ENCODE assay signal across 1 cellular context in genomic region chr19:13880059-13880672, GRCh38.
TF ChIP-seq lines count a peak whose summit lies in the region.

No MANE protein-coding gene starts in this region.

TF ChIP-seq in K562, 482 proteins besides CTCF, POLR2A, EP300 and RAD21 (continued from another document and continues in another):
- 0 out of 2 replicates have a peak, but pooled peaks have one; percentile 18 for TF ChIP-seq PKNOX1 (IDR thresholded peaks at IDR 0.05)
- no peak for TF ChIP-seq KAT2B (IDR thresholded peaks at IDR 0.05; ENCODE audit: low read depth, low read length)
- TF ChIP-seq PHTF2 (CRISPR knock-in tag; IDR thresholded peaks at IDR 0.05) = no peak
- peak; percentile 75 for TF ChIP-seq RBFOX2 (IDR thresholded peaks at IDR 0.05; ENCODE audit: low read depth, low read length)
- peak; percentile 44; the same call in 1 of the 2 replicates for TF ChIP-seq SIN3B (IDR thresholded peaks at IDR 0.05; ENCODE audit: low read depth)
- no peak for TF ChIP-seq RFX7 (CRISPR knock-in tag; IDR thresholded peaks at IDR 0.05)
- TF ChIP-seq CHD7 (IDR thresholded peaks at IDR 0.05; ENCODE audit: low read depth, low read length) = no peak
- no peak for TF ChIP-seq SNAPC5 (CRISPR knock-in tag; IDR thresholded peaks at IDR 0.05)
- no peak for TF ChIP-seq NR3C1 (CRISPR knock-in tag; IDR thresholded peaks at IDR 0.05)
- no peak for TF ChIP-seq CREB3L1 (IDR thresholded peaks at IDR 0.05; ENCODE audit: borderline replicate concordance, low read depth)
- no peak for TF ChIP-seq ZNF408 (CRISPR knock-in tag; IDR thresholded peaks at IDR 0.05; ENCODE audit: low read depth)
- TF ChIP-seq KLF6 (CRISPR knock-in tag; IDR thresholded peaks at IDR 0.05; ENCODE audit: borderline replicate concordance) = no peak
- TF ChIP-seq PBX2 (CRISPR knock-in tag; IDR thresholded peaks at IDR 0.05; ENCODE audit: low read depth) = no peak
- 0 out of 2 replicates have a peak, but pooled peaks have one; percentile 28 for TF ChIP-seq PBX2 (tag; conservative IDR thresholded peaks at IDR 0.05; ENCODE audit: low read depth)
- TF ChIP-seq FOXJ2 (tag; IDR thresholded peaks at IDR 0.05) = no peak
- no peak for TF ChIP-seq ZBED1 (IDR thresholded peaks at IDR 0.05)
- TF ChIP-seq ZFP1 (CRISPR knock-in tag; IDR thresholded peaks at IDR 0.05) = no peak
- TF ChIP-seq KAT8 (IDR thresholded peaks at IDR 0.05; ENCODE audit: low read depth) = no peak
- TF ChIP-seq SLC30A9 (CRISPR knock-in tag; IDR thresholded peaks at IDR 0.05) = no peak
- TF ChIP-seq NBN (IDR thresholded peaks at IDR 0.05; ENCODE audit: low read depth) = peak; percentile 88
- TF ChIP-seq KDM1A (IDR thresholded peaks at IDR 0.05) = peak in 1 of 2 experiments; percentile 45; a peak in 1 of 4 replicates
- no peak for TF ChIP-seq ZFP36 (IDR thresholded peaks at IDR 0.05; ENCODE audit: low read depth, low read length, partially characterized antibody)
- peak; percentile 20; the same call in 1 of the 2 replicates for TF ChIP-seq NFIC (IDR thresholded peaks at IDR 0.05)
- peak; percentile 95 for TF ChIP-seq LCOR (CRISPR knock-in tag; IDR thresholded peaks at IDR 0.05)
- no peak for TF ChIP-seq FOXA1 (IDR thresholded peaks at IDR 0.05; ENCODE audit: borderline replicate concordance)
- no peak for TF ChIP-seq POLR2B (IDR thresholded peaks at IDR 0.05; ENCODE audit: low read depth, partially characterized antibody)
- TF ChIP-seq ZBTB17 (CRISPR knock-in tag; IDR thresholded peaks at IDR 0.05) = peak; percentile 14; the same call in 1 of the 2 replicates
- peak; percentile 82 for TF ChIP-seq BRD9 (IDR thresholded peaks at IDR 0.05; ENCODE audit: low read depth, partially characterized antibody)
- TF ChIP-seq ZNF324 (CRISPR knock-in tag; IDR thresholded peaks at IDR 0.05) = no peak
- peak; percentile 95 for TF ChIP-seq HMGN3 (IDR thresholded peaks at IDR 0.05; ENCODE audit: borderline replicate concordance, extremely low read depth, insufficient read length, low read depth, low read length)
- no peak for TF ChIP-seq ZNF174 (CRISPR knock-in tag; IDR thresholded peaks at IDR 0.05)
- peak; percentile 73 for TF ChIP-seq ESRRA (IDR thresholded peaks at IDR 0.05; ENCODE audit: borderline replicate concordance, low read depth)
- TF ChIP-seq MBD2 (IDR thresholded peaks at IDR 0.05; ENCODE audit: borderline replicate concordance, low read depth) = no peak; the same call in 1 of the 2 replicates
- TF ChIP-seq SAFB2 (IDR thresholded peaks at IDR 0.05; ENCODE audit: borderline replicate concordance, low read depth, low read length, severe bottlenecking) = no peak
- TF ChIP-seq THRAP3 (IDR thresholded peaks at IDR 0.05; ENCODE audit: borderline replicate concordance) = no peak
- TF ChIP-seq ZNF830 (CRISPR knock-in tag; IDR thresholded peaks at IDR 0.05) = no peak
- no peak for TF ChIP-seq ZBTB9 (CRISPR knock-in tag; IDR thresholded peaks at IDR 0.05)
- no peak for TF ChIP-seq ZNF668 (CRISPR knock-in tag; IDR thresholded peaks at IDR 0.05)
- no peak for TF ChIP-seq RBM17 (IDR thresholded peaks at IDR 0.05; ENCODE audit: borderline replicate concordance, low read depth, low read length)
- peak; percentile 35 to 52; a peak in 2 of 4 replicates for TF ChIP-seq TRIM24 (IDR thresholded peaks at IDR 0.05)
- TF ChIP-seq FOXK2 (conservative IDR thresholded peaks at IDR 0.05 in 1 of 2, IDR thresholded peaks at IDR 0.05 in 1 of 2; ENCODE audit: low read depth in 2 of 2) = no peak; a peak in 1 of 4 replicates
- TF ChIP-seq RBM14 (IDR thresholded peaks at IDR 0.05; ENCODE audit: borderline replicate concordance, insufficient read depth, low read depth, low read length) = no peak
- no peak for TF ChIP-seq ZNF140 (CRISPR knock-in tag; IDR thresholded peaks at IDR 0.05)
- TF ChIP-seq SMAD2 (IDR thresholded peaks at IDR 0.05; ENCODE audit: low read depth, low read length) = no peak
- TF ChIP-seq TBP (optimal IDR thresholded peaks at IDR 0.05; ENCODE audit: low read depth, low read length) = peak; percentile 62
- peak; percentile 40 for TF ChIP-seq CEBPG (CRISPR knock-in tag; IDR thresholded peaks at IDR 0.05)
- peak in 1 of 2 experiments; percentile 48; a peak in 2 of 4 replicates for TF ChIP-seq CEBPG (tag; conservative IDR thresholded peaks at IDR 0.05 in 1 of 2, IDR thresholded peaks at IDR 0.05 in 1 of 2)
- peak; percentile 25 to 44 for TF ChIP-seq E2F6 (IDR thresholded peaks at IDR 0.05; ENCODE audit: borderline replicate concordance in 1 of 2, extremely low read depth in 1 of 2, insufficient read depth in 1 of 2, insufficient read length in 1 of 2, low read depth in 1 of 2, low read length in 1 of 2, poor library complexity in 1 of 2, severe bottlenecking in 1 of 2)
- TF ChIP-seq NR2C2 (CRISPR knock-in tag; IDR thresholded peaks at IDR 0.05) = peak; percentile 54; the same call in 1 of the 2 replicates
- peak; percentile 64; the same call in 1 of the 2 replicates for TF ChIP-seq NR2C2 (tag; IDR thresholded peaks at IDR 0.05)
- TF ChIP-seq SMARCE1 (IDR thresholded peaks at IDR 0.05) = peak; percentile 82
- TF ChIP-seq RBM34 (IDR thresholded peaks at IDR 0.05; ENCODE audit: borderline replicate concordance, insufficient read depth, low read length) = no peak
- peak; percentile 70; the same call in 1 of the 2 replicates for TF ChIP-seq ZNF263 (CRISPR knock-in tag; IDR thresholded peaks at IDR 0.05; ENCODE audit: borderline replicate concordance)
